ENCODE assay signal across 31 cellular contexts in the genomic region with DNA sequence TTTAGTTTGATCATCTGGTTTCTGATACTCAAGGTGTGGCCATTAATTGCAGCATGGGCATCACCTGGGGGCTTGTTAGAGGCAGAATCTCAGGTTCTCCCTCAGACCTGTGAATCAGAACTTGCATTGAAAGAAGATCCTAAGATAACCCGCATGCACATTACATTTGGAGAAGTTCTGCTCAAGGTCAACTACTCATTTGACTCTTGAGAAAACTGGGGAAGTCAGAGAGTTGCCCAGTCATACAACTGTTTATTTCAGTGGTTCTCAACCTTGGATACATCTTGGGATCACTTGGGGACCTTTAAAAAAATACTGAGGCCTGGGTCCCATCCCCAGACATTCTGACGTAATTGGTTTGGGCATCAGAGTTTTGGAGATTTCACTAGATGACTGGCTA.
"Had no signal": no experiment of that assay in that cellular context is flagged by ENCODE, and none has a peak within 500 bp of the region (broad histone marks: within the 10 kb centered on the region; RNA-seq: fewer than 3 reads in every experiment).

No MANE protein-coding gene starts in this region.

- H3K27me3 Mint-ChIP-seq: activated B cell treated with CpG ODN at 0.5 μM for 24 hours; activated CD4-positive, alpha-beta memory T cell treated with anti-CD3 and anti-CD28 coated beads for 36 hours; activated CD8-positive, alpha-beta memory T cell treated with anti-CD3 and anti-CD28 coated beads, Interleukin-2, amount 10 ng/mL, durations not matched to agents 7 days and 5 days; activated naive CD4-positive, alpha-beta T cell treated with anti-CD3 and anti-CD28 coated beads, Interleukin-2, amount 50 U/mL, for 24 hours; activated naive CD8-positive, alpha-beta T cell treated with anti-CD3 and anti-CD28 coated beads for 36 hours; activated naive CD8-positive, alpha-beta T cell treated with anti-CD3 and anti-CD28 coated beads, Interleukin-2, amount 50 U/mL, for 24 hours had no signal

- H3K27ac Mint-ChIP-seq: activated B cell treated with CpG ODN at 0.5 μM for 24 hours; activated CD4-positive, alpha-beta memory T cell treated with anti-CD3 and anti-CD28 coated beads for 36 hours; activated CD8-positive, alpha-beta memory T cell treated with anti-CD3 and anti-CD28 coated beads, Interleukin-2, amount 10 ng/mL, durations not matched to agents 7 days and 5 days; activated CD8-positive, alpha-beta T cell treated with anti-CD3 and anti-CD28 coated beads, Interleukin-2, amount 10 ng/mL, durations not matched to agents 7 days and 5 days; activated naive CD4-positive, alpha-beta T cell treated with anti-CD3 and anti-CD28 coated beads for 36 hours; activated naive CD4-positive, alpha-beta T cell treated with anti-CD3 and anti-CD28 coated beads, Interleukin-2, amount 50 U/mL, for 24 hours; activated naive CD8-positive, alpha-beta T cell treated with anti-CD3 and anti-CD28 coated beads for 36 hours; activated naive CD8-positive, alpha-beta T cell treated with anti-CD3 and anti-CD28 coated beads, Interleukin-2, amount 50 U/mL, for 24 hours; activated T-helper 1 cell treated with anti-CD3 and anti-CD28 coated beads, Interleukin-12 subunit alpha, Interleukin-12 subunit beta, Interleukin-2, Interleukin-4 antibody, amounts not matched to agents 30 ng/mL and 10 ng/mL and 1 ng/mL, durations not matched to agents 14 hours and 24 hours and 36 hours; activated T-helper 2 cell treated with anti-CD3 and anti-CD28 coated beads, Interferon-gamma antibody, Interleukin-2, Interleukin-4, amounts not matched to agents 10 μg/mL and 5 μg/mL and 100 μg/mL, durations not matched to agents 14 hours and 24 hours and 36 hours had no signal

- DNase-seq: activated B cell treated with CpG ODN at 0.5 μM for 24 hours; activated CD4-positive, alpha-beta memory T cell treated with anti-CD3 and anti-CD28 coated beads for 36 hours; activated CD4-positive, alpha-beta T cell treated with anti-CD3 and anti-CD28 coated beads for 48 hours; activated CD8-positive, alpha-beta memory T cell treated with anti-CD3 and anti-CD28 coated beads, Interleukin-2, amount 10 ng/mL, durations not matched to agents 7 days and 5 days; activated CD8-positive, alpha-beta memory T cell treated with anti-CD3 and anti-CD28 coated beads, Interleukin-2, amount 50 U/mL, for 4 hours; activated CD8-positive, alpha-beta T cell treated with anti-CD3 and anti-CD28 coated beads, Interleukin-2, amount 10 ng/mL, durations not matched to agents 7 days and 5 days; activated effector memory CD4-positive, alpha-beta T cell treated with anti-CD3 and anti-CD28 coated beads, Interleukin-2, amount 50 U/mL, for 16 hours; activated naive CD4-positive, alpha-beta T cell treated with anti-CD3 and anti-CD28 coated beads for 36 hours; activated naive CD8-positive, alpha-beta T cell treated with anti-CD3 and anti-CD28 coated beads for 36 hours; activated naive CD8-positive, alpha-beta T cell treated with anti-CD3 and anti-CD28 coated beads, Interleukin-2, amount 50 U/mL, for 24 hours; activated T-cell treated with anti-CD3 and anti-CD28 coated beads, Interleukin-2, amount 50 U/mL, for 1 hour; activated T-cell treated with anti-CD3 and anti-CD28 coated beads, Interleukin-2, amount 50 U/mL, for 48 hours; adrenal gland; amygdala; aorta; body of pancreas; caudate nucleus; cortex of kidney; dermis blood vessel endothelial cell; effector CD8-positive, alpha-beta T cell; esophagus squamous epithelium; foreskin melanocyte; heart right ventricle; T-helper 2 cell; WERI-Rb-1 had no signal

- H3K4me3 ChIP-seq: adrenal gland, body of pancreas, esophagus squamous epithelium, gastroesophageal sphincter, heart right ventricle had no signal

- H3K9me3 Mint-ChIP-seq: activated B cell treated with CpG ODN at 0.5 μM for 24 hours; activated CD4-positive, alpha-beta memory T cell treated with anti-CD3 and anti-CD28 coated beads for 36 hours; activated naive CD4-positive, alpha-beta T cell treated with anti-CD3 and anti-CD28 coated beads for 36 hours; activated naive CD4-positive, alpha-beta T cell treated with anti-CD3 and anti-CD28 coated beads, Interleukin-2, amount 50 U/mL, for 24 hours; activated naive CD8-positive, alpha-beta T cell treated with anti-CD3 and anti-CD28 coated beads for 36 hours; activated naive CD8-positive, alpha-beta T cell treated with anti-CD3 and anti-CD28 coated beads, Interleukin-2, amount 50 U/mL, for 24 hours; activated T-helper 1 cell treated with anti-CD3 and anti-CD28 coated beads, Interleukin-12 subunit alpha, Interleukin-12 subunit beta, Interleukin-2, Interleukin-4 antibody, amounts not matched to agents 30 ng/mL and 10 ng/mL and 1 ng/mL, durations not matched to agents 14 hours and 24 hours and 36 hours; activated T-helper 2 cell treated with anti-CD3 and anti-CD28 coated beads, Interferon-gamma antibody, Interleukin-2, Interleukin-4, amounts not matched to agents 10 μg/mL and 5 μg/mL and 100 μg/mL, durations not matched to agents 14 hours and 24 hours and 36 hours had no signal

- H3K36me3 ChIP-seq: adrenal gland, esophagus squamous epithelium, gastroesophageal sphincter, heart right ventricle, WERI-Rb-1 had no signal

- H3K36me3 Mint-ChIP-seq: activated CD4-positive, alpha-beta memory T cell treated with anti-CD3 and anti-CD28 coated beads for 36 hours; activated CD8-positive, alpha-beta memory T cell treated with anti-CD3 and anti-CD28 coated beads, Interleukin-2, amount 10 ng/mL, durations not matched to agents 7 days and 5 days; activated naive CD8-positive, alpha-beta T cell treated with anti-CD3 and anti-CD28 coated beads for 36 hours had no signal

- H3K9me3 ChIP-seq: adrenal gland, body of pancreas, esophagus squamous epithelium, gastroesophageal sphincter, heart right ventricle had no signal

- H3K4me1 ChIP-seq: esophagus squamous epithelium had no signal

- H3K4me3 Mint-ChIP-seq: activated B cell treated with CpG ODN at 0.5 μM for 24 hours; activated CD4-positive, alpha-beta memory T cell treated with anti-CD3 and anti-CD28 coated beads for 36 hours; activated CD8-positive, alpha-beta memory T cell treated with anti-CD3 and anti-CD28 coated beads, Interleukin-2, amount 10 ng/mL, durations not matched to agents 7 days and 5 days; activated CD8-positive, alpha-beta T cell treated with anti-CD3 and anti-CD28 coated beads, Interleukin-2, amount 10 ng/mL, durations not matched to agents 7 days and 5 days; activated naive CD4-positive, alpha-beta T cell treated with anti-CD3 and anti-CD28 coated beads for 36 hours; activated naive CD4-positive, alpha-beta T cell treated with anti-CD3 and anti-CD28 coated beads, Interleukin-2, amount 50 U/mL, for 24 hours; activated naive CD8-positive, alpha-beta T cell treated with anti-CD3 and anti-CD28 coated beads for 36 hours; activated naive CD8-positive, alpha-beta T cell treated with anti-CD3 and anti-CD28 coated beads, Interleukin-2, amount 50 U/mL, for 24 hours; activated T-helper 1 cell treated with anti-CD3 and anti-CD28 coated beads, Interleukin-12 subunit alpha, Interleukin-12 subunit beta, Interleukin-2, Interleukin-4 antibody, amounts not matched to agents 30 ng/mL and 10 ng/mL and 1 ng/mL, durations not matched to agents 14 hours and 24 hours and 36 hours had no signal

- H3K27me3 ChIP-seq: adrenal gland, body of pancreas, esophagus squamous epithelium, gastroesophageal sphincter, heart right ventricle had no signal

- H3K27ac ChIP-seq: adrenal gland, body of pancreas, epithelial cell of prostate, esophagus squamous epithelium, gastroesophageal sphincter, heart right ventricle, WERI-Rb-1 had no signal

- ATAC-seq: activated CD4-positive, CD25-positive, alpha-beta regulatory T cell treated with anti-CD3 and anti-CD28 coated beads, Interleukin-2, amount 50 U/mL, for 24 hours; activated CD8-positive, alpha-beta memory T cell treated with anti-CD3 and anti-CD28 coated beads, Interleukin-2, amount 10 ng/mL, durations not matched to agents 7 days and 5 days; activated CD8-positive, alpha-beta T cell treated with anti-CD3 and anti-CD28 coated beads, Interleukin-2, amount 10 ng/mL, durations not matched to agents 7 days and 5 days; activated naive CD8-positive, alpha-beta T cell treated with anti-CD3 and anti-CD28 coated beads, Interleukin-2, amount 50 U/mL, for 24 hours; body of pancreas; gastroesophageal sphincter; heart right ventricle had no signal
